ENCODE assay signal across 9 cellular contexts in genomic region chr6:118283759-118284158, GRCh38.
A peak's percentile ranks its signal among the peaks of the same experiment; 100 is the strongest.
DNase-seq lines count a peak whose midpoint lies in the region; ATAC-seq and TF ChIP-seq lines count a peak whose summit lies in the region.
"Had no signal": no experiment of that assay in that cellular context is flagged by ENCODE, and none has a peak within 500 bp of the region (broad histone marks: within the 10 kb centered on the region; RNA-seq: fewer than 3 reads in every experiment).

No MANE protein-coding gene starts in this region.

- H4K20me1 ChIP-seq in DND-41 (ENCODE audit: insufficient read depth, low read length) (no peaks in the 10 kb centered on the region), OCI-LY3 (ENCODE audit: insufficient read depth, low read length) (no peaks in the 10 kb centered on the region)

- no peak overlapping the region for H3K27ac ChIP-seq in DND-41 (ENCODE audit: low read length)
- H3K27ac ChIP-seq in OCI-LY3 (ENCODE audit: low read length), result no peak overlapping the region
- H3K27ac ChIP-seq in heart right ventricle, result peak overlapping the region in 2 of 10 donors; percentile 80 to 83

- 14% methylated on average over 8 of the region's 8 CpGs for WGBS in heart right ventricle, 2 donors

- TF ChIP-seq CTCF in DND-41 (IDR thresholded peaks at IDR 0.05; ENCODE audit: borderline replicate concordance, extremely low read depth, low read length, poor library complexity, severe bottlenecking) (peak; percentile 87), OCI-LY3 (IDR thresholded peaks at IDR 0.05; ENCODE audit: low read depth, low read length) (peak; percentile 70), heart right ventricle (IDR thresholded peaks at IDR 0.05) (peak; percentile 59 to 89 (median 82))

- no peak overlapping the region for H3K4me2 ChIP-seq in DND-41 (ENCODE audit: insufficient read depth, low read length)
- peak overlapping the region; percentile 55 for H3K4me2 ChIP-seq in OCI-LY3 (ENCODE audit: low read length)

- H3K36me3 ChIP-seq in DND-41 (ENCODE audit: insufficient read depth, low read length) (no peaks in the 10 kb centered on the region), OCI-LY3 (replicated peaks; ENCODE audit: low read depth, low read length) (no peaks in the 10 kb centered on the region), heart right ventricle (no peaks in the 10 kb centered on the region)

- H3K36me3 Mint-ChIP-seq in activated naive CD8-positive, alpha-beta T cell treated with anti-CD3 and anti-CD28 coated beads for 36 hours, result no peaks in the 10 kb centered on the region

- H2AFZ ChIP-seq in DND-41 (ENCODE audit: low read depth, low read length) (no peak overlapping the region), OCI-LY3 (ENCODE audit: low read depth, low read length) (no peak overlapping the region)

- H3K27me3 ChIP-seq in DND-41 (ENCODE audit: insufficient read depth, low read length, poor library complexity), result peaks cover 5% of the 10 kb centered on the region
- peaks cover 18% of the 10 kb centered on the region; the same call in 1 of the 2 replicates for H3K27me3 ChIP-seq in OCI-LY3 (ENCODE audit: low read depth, low read length)
- no peaks in the 10 kb centered on the region for H3K27me3 ChIP-seq in heart right ventricle

- peaks cover 1% of the 10 kb centered on the region for H3K9me3 Mint-ChIP-seq in activated naive CD8-positive, alpha-beta T cell treated with anti-CD3 and anti-CD28 coated beads for 36 hours
- H3K9me3 Mint-ChIP-seq: stimulated activated naive CD8-positive, alpha-beta T cell treated with anti-CD3 and anti-CD28 coated beads, Interleukin-15, Interleukin-2, amounts not matched to agents 100 ng/mL and 50 ng/mL, for 24 hours had no signal

- peaks cover 16% of the 10 kb centered on the region for H3K27me3 Mint-ChIP-seq in activated naive CD8-positive, alpha-beta T cell treated with anti-CD3 and anti-CD28 coated beads for 36 hours

- H3K79me2 ChIP-seq in DND-41 (ENCODE audit: insufficient read depth, low read length) (no peaks in the 10 kb centered on the region), OCI-LY3 (ENCODE audit: low read length) (no peaks in the 10 kb centered on the region)

- no peak overlapping the region for H3K27ac Mint-ChIP-seq in activated naive CD8-positive, alpha-beta T cell treated with anti-CD3 and anti-CD28 coated beads for 36 hours
- H3K27ac Mint-ChIP-seq: stimulated activated naive CD8-positive, alpha-beta T cell treated with anti-CD3 and anti-CD28 coated beads, Interleukin-15, Interleukin-2, amounts not matched to agents 100 ng/mL and 50 ng/mL, for 24 hours had no signal

- intact Hi-C loops in heart right ventricle (cut with DNase I), result loop anchor here (2.0 to 10.0 kb wide), 21 partner anchors 89 to 521 kb away; no protein-coding TSS in a partner anchor

- H3K4me3 Mint-ChIP-seq in activated naive CD8-positive, alpha-beta T cell treated with anti-CD3 and anti-CD28 coated beads for 36 hours, result no peak overlapping the region
- H3K4me3 Mint-ChIP-seq: stimulated activated naive CD8-positive, alpha-beta T cell treated with anti-CD3 and anti-CD28 coated beads, Interleukin-15, Interleukin-2, amounts not matched to agents 100 ng/mL and 50 ng/mL, for 24 hours had no signal

- no peak overlapping the region for H3K4me3 ChIP-seq in DND-41 (ENCODE audit: low read depth in 1 of 2, low read length in 2 of 2)
- H3K4me3 ChIP-seq in OCI-LY3 (ENCODE audit: low read length), result no peak overlapping the region
- H3K4me3 ChIP-seq in heart right ventricle, result peak overlapping the region in 1 of 10 donors; percentile 25

- peak; percentile 52 for DNase-seq in DND-41
- DNase-seq in HuH-7.5 (ENCODE audit: low spot score), result peak; percentile 7
- peak; percentile 12 for DNase-seq in activated naive CD8-positive, alpha-beta T cell treated with anti-CD3 and anti-CD28 coated beads for 36 hours
- peak in 1 of 2 donors; percentile 73 for DNase-seq in heart right ventricle
- peak; percentile 13 for DNase-seq in stimulated activated CD4-positive, alpha-beta T cell treated with anti-CD3 and anti-CD28 coated beads, Interleukin-12 subunit alpha, Interleukin-12 subunit beta, amount 100 ng/mL, for 4 hours

- no peaks in the 10 kb centered on the region for H3K4me1 ChIP-seq in DND-41 (ENCODE audit: insufficient read depth, low read length)
- H3K4me1 ChIP-seq in OCI-LY3 (ENCODE audit: low read length), result peaks cover 3% of the 10 kb centered on the region; the same call in 1 of the 2 replicates
- H3K4me1 ChIP-seq in heart right ventricle, result peaks cover 0 to 50% (median 9%) of the 10 kb centered on the region in 9 donors

- H3K9me3 ChIP-seq in DND-41 (ENCODE audit: insufficient read depth, low read length, severe bottlenecking) (no peaks in the 10 kb centered on the region), OCI-LY3 (ENCODE audit: insufficient read depth, low read length) (no peaks in the 10 kb centered on the region), heart right ventricle (no peaks in the 10 kb centered on the region)

- no peak overlapping the region for H3K9ac ChIP-seq in DND-41 (ENCODE audit: low read depth, low read length)
- H3K9ac ChIP-seq in OCI-LY3 (ENCODE audit: low read length), result no peak overlapping the region

- ATAC-seq in DND-41 (ENCODE audit: insufficient read depth, low read depth) (peak; percentile 77), heart right ventricle (peak in 7 of 8 donors; percentile 29 to 68 (median 57)), HG03097 (IDR thresholded peaks at IDR 0.05; ENCODE audit: low FRiP score, unreplicated experiment) (no peak), HG02763 (IDR thresholded peaks at IDR 0.05; ENCODE audit: unreplicated experiment) (no peak)

- peaks cover 7% of the 10 kb centered on the region for H3K4me1 Mint-ChIP-seq in activated naive CD8-positive, alpha-beta T cell treated with anti-CD3 and anti-CD28 coated beads for 36 hours

Comparison
In these comparisons a context has a peak if more than half of its experiments do, and no peak if none do; other contexts are left out.
1. ATAC-seq: peak in DND-41 (single experiment) and heart right ventricle (7 of 8); none in HG03097 (single experiment) and HG02763 (single experiment).
2. Peak in every context shown above with its lines, with median percentiles within 50 percentile points of each other: CTCF ChIP-seq.